In genomic region chr1:51285055-51285454, GRCh38 we compare ENCODE assay signal across 11 cellular contexts.
DNase-seq lines count a peak whose midpoint lies in the region; ATAC-seq lines count a peak whose summit lies in the region.
"Had no signal": no experiment of that assay in that cellular context is flagged by ENCODE, and none has a peak within 500 bp of the region (broad histone marks: within the 10 kb centered on the region; RNA-seq: fewer than 3 reads in every experiment).

No MANE protein-coding gene starts in this region.

- H3K27ac Mint-ChIP-seq in stimulated activated effector memory CD8-positive, alpha-beta T cell treated with anti-CD3 and anti-CD28 coated beads, Interleukin-12 subunit alpha, Interleukin-12 subunit beta, amount 100 ng/mL, for 72 hours = no peak overlapping the region
- H3K27ac Mint-ChIP-seq: T-helper 17 cell had no signal

- DNase-seq in activated CD8-positive, alpha-beta memory T cell treated with anti-CD3 and anti-CD28 coated beads for 24 hours = peak; percentile 17
- no peak for DNase-seq in activated CD8-positive, alpha-beta memory T cell treated with anti-CD3 and anti-CD28 coated beads, Interleukin-2, amount 50 U/mL, for 48 hours
- no peak for DNase-seq in stimulated activated effector memory CD8-positive, alpha-beta T cell treated with anti-CD3 and anti-CD28 coated beads, Interleukin-12 subunit alpha, Interleukin-12 subunit beta, amount 100 ng/mL, for 72 hours (ENCODE audit: low spot score in 2 of 2)
- DNase-seq in NCI-H2171 (lab: John Stamatoyannopoulos, UW) = no peak
- no peak for DNase-seq in NCI-H1930 (lab: John Stamatoyannopoulos, UW)
- no peak for DNase-seq in central memory CD4-positive, alpha-beta T cell
- DNase-seq: activated effector memory CD4-positive, alpha-beta T cell treated with anti-CD3 and anti-CD28 coated beads, Interleukin-2, amount 50 U/mL, for 16 hours; hypothalamus; T-helper 17 cell had no signal

- no peaks in the 10 kb centered on the region for H3K9me3 Mint-ChIP-seq in stimulated activated effector memory CD8-positive, alpha-beta T cell treated with anti-CD3 and anti-CD28 coated beads, Interleukin-12 subunit alpha, Interleukin-12 subunit beta, amount 100 ng/mL, for 72 hours

- H3K4me3 Mint-ChIP-seq in stimulated activated effector memory CD8-positive, alpha-beta T cell treated with anti-CD3 and anti-CD28 coated beads, Interleukin-12 subunit alpha, Interleukin-12 subunit beta, amount 100 ng/mL, for 72 hours = peak overlapping the region; percentile 35

- ATAC-seq in GM21717 (IDR thresholded peaks at IDR 0.05; ENCODE audit: unreplicated experiment) = peak; percentile 86
- ATAC-seq in HG03342 (IDR thresholded peaks at IDR 0.05; ENCODE audit: unreplicated experiment) = peak; percentile 93
- peak; percentile 89 for ATAC-seq in stimulated activated effector memory CD8-positive, alpha-beta T cell treated with anti-CD3 and anti-CD28 coated beads, Interleukin-12 subunit alpha, Interleukin-12 subunit beta, amount 100 ng/mL, for 72 hours

- peaks cover 32% of the 10 kb centered on the region for H3K4me1 Mint-ChIP-seq in stimulated activated effector memory CD8-positive, alpha-beta T cell treated with anti-CD3 and anti-CD28 coated beads, Interleukin-12 subunit alpha, Interleukin-12 subunit beta, amount 100 ng/mL, for 72 hours

- H3K36me3 Mint-ChIP-seq in stimulated activated effector memory CD8-positive, alpha-beta T cell treated with anti-CD3 and anti-CD28 coated beads, Interleukin-12 subunit alpha, Interleukin-12 subunit beta, amount 100 ng/mL, for 72 hours = peaks cover 5% of the 10 kb centered on the region
